Comparison of ENCODE assay signal across 20 cellular contexts in the genomic region with DNA sequence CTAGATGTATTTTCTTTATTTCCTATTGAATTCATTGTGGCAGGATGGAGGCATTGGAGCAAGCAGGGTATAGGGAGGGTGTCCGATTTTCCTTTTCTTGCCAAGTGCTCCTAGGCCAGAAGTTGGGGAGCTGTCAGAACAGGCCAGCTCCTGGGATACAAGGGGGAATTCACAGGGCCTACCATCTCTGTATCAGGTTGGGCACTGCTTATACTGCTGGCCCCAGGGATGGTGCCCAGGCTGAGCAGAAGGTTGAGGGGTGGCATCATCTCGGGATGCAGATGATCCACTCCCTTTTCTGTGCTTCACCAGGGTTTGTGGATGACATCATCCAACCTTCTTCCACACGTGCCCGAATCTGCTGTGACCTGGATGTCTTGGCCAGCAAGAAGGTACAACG.
"Had no signal": no experiment of that assay in that cellular context is flagged by ENCODE, and none has a peak within 500 bp of the region (broad histone marks: within the 10 kb centered on the region; RNA-seq: fewer than 3 reads in every experiment).

No MANE protein-coding gene starts in this region.

- H3K27ac Mint-ChIP-seq: IgD-negative memory B cell had no signal

- H3K9me3 ChIP-seq: SJSA1 had no signal

- DNase-seq: KBM-7, NCI-H1092 treated with DMSO at 0.1 percent for 48 hours, NCI-H1436, NCI-H187, NCI-H2029, NCI-H2081 treated with DMSO at 0.1 percent for 48 hours, NCI-H2171, NCI-H226, NCI-H446, NCI-H510A, NCI-H524 treated with DMSO at 0.1 percent for 48 hours, NCI-H69, NCI-H774, Right ventricle myocardium superior, RPMI8226, SIG-M5 had no signal

- H3K4me3 ChIP-seq: SJSA1, SK-N-MC had no signal

- FAIRE-seq: RCC 7860 had no signal

- H3K4me3 Mint-ChIP-seq: IgD-negative memory B cell had no signal

- H3K27ac ChIP-seq: SJSA1, SK-N-MC had no signal

- H3K27me3 ChIP-seq: SJSA1 had no signal

- H3K27me3 Mint-ChIP-seq: IgD-negative memory B cell had no signal
